In the genomic region with DNA sequence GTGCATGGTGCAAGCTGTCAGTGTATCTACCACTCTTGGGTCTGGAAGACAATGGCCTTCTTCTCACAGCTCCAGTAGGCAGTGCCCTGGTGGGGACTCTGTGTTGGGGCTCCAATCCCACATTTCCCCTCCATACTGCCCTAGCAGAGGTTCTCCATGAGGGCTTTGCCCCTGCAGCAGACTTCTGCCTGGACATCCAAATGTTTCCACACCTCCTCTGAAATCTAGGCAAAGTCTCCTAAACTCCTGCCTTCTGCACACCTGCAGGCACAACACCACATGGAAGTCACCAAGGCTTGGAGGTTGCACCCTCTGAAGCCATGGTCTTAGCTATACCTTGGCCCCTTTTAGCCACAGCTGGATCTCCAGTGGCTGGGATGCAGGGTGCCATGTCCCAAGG, we compare ENCODE assay signal across 7 cellular contexts. TPM values are rescaled to one million over a fixed set of nuclear protein-coding genes. Genes with fewer than 3 reads are reported as not detected.
"Had no signal": no experiment of that assay in that cellular context is flagged by ENCODE, and none has a peak within 500 bp of the region (broad histone marks: within the 10 kb centered on the region; RNA-seq: fewer than 3 reads in every experiment).

No MANE protein-coding gene starts in this region.

- ATAC-seq: GM23338, HepG2 had no signal

- H2AFZ ChIP-seq: GM23338 had no signal

- H3K27ac Mint-ChIP-seq: GM23338, H9, IgD-negative memory B cell had no signal

- H3K4me2 ChIP-seq: GM23338 had no signal

- H3K27ac ChIP-seq: HL-60 had no signal

- H3K4me3 ChIP-seq: GM23338 had no signal

- DNase-seq: H9, HCEC 1CT had no signal

- H3K4me3 Mint-ChIP-seq: GM23338, H9, IgD-negative memory B cell had no signal

RNA-seq across cellular contexts. Expression of gene CITED4, which starts 31.8 kb away (rescaled TPM):
- total RNA-seq: HT1080 had no signal
